ENCODE assay signal across 8 cellular contexts in genomic region chr1:243101551-243102050, GRCh38.
DNase-seq lines count a peak whose midpoint lies in the region; ATAC-seq and TF ChIP-seq lines count a peak whose summit lies in the region.
"Not testable (repeated sequence)": the region's sequence is repeated elsewhere in the genome, so short reads cannot be mapped to it uniquely, and the experiment has no call there.

No MANE protein-coding gene starts in this region.

- H3K27me3 Mint-ChIP-seq in activated CD4-positive, alpha-beta T cell treated with anti-CD3 and anti-CD28 coated beads for 36 hours = not testable (repeated sequence)

- TF ChIP-seq EP300 in gastroesophageal sphincter (IDR thresholded peaks at IDR 0.05) = not testable (repeated sequence)

- DNase-seq in NCI-H2171 (lab: John Stamatoyannopoulos, UW) (peak; percentile 54), adipocyte (ENCODE audit: low read depth) (peak; percentile 66), upper lobe of right lung (peak; percentile 78)
- DNase-seq in activated CD4-positive, alpha-beta T cell treated with anti-CD3 and anti-CD28 coated beads for 36 hours = peak; percentile 91
- DNase-seq in stimulated activated CD4-positive, alpha-beta T cell treated with anti-CD3 and anti-CD28 coated beads, Interleukin-15, amount 100 ng/mL, for 1 hour (ENCODE audit: low read depth in 1 of 2, low spot score in 1 of 2) = peak; percentile 8 to 52

- H3K4me3 Mint-ChIP-seq in activated CD4-positive, alpha-beta T cell treated with anti-CD3 and anti-CD28 coated beads for 36 hours = peak overlapping the region; percentile 87

- intact Hi-C loops in activated CD4-positive, alpha-beta T cell treated with anti-CD3 and anti-CD28 coated beads for 36 hours (cut with DNase I, micrococcal nuclease) = loop anchor here (1.0 to 5.0 kb wide), 4 partner anchors 153 to 1254 kb away; partner anchors contain the start of genes CEP170 (in 2 of the 2), AKT3 (in 1 of the 2) and EXO1 (in 1 of the 2)
- intact Hi-C loops in upper lobe of right lung (cut with DNase I) = not testable (repeated sequence)

- H3K27ac ChIP-seq in gastroesophageal sphincter (peak overlapping the region in 1 of 4 donors; percentile 40), upper lobe of right lung (peak overlapping the region; percentile 55)

- H3K9me3 Mint-ChIP-seq in activated CD4-positive, alpha-beta T cell treated with anti-CD3 and anti-CD28 coated beads for 36 hours (ENCODE audit: low read depth) = not testable (repeated sequence)

- peak in 1 of 2 donors; percentile 10 for TF ChIP-seq POLR2A in gastroesophageal sphincter (IDR thresholded peaks at IDR 0.05)

- not testable (repeated sequence) for H3K9me3 ChIP-seq in adipocyte (ENCODE audit: control insufficient read depth, low read length); gastroesophageal sphincter; upper lobe of right lung

- POLR2A ChIA-PET in activated CD4-positive, alpha-beta T cell treated with anti-CD3 and anti-CD28 coated beads for 36 hours (lab: Charles Lee) = interaction anchor here (0.6 kb wide), 2 partner anchors 65 to 153 kb away, joined by 3 read pairs; partner anchors contain the start of gene CEP170

- H3K4me3 ChIP-seq in adipocyte (ENCODE audit: low read length) (peak overlapping the region; percentile 76), gastroesophageal sphincter (peak overlapping the region; percentile 41 to 45), upper lobe of right lung (peak overlapping the region; percentile 40)

- 53 to 83% methylated on average over 2 to 12 of the region's 40 CpGs for WGBS in gastroesophageal sphincter (ENCODE audit: low coverage in 1 of 2), 2 donors

- H3K27ac Mint-ChIP-seq in activated CD4-positive, alpha-beta T cell treated with anti-CD3 and anti-CD28 coated beads for 36 hours = peak overlapping the region; percentile 97

- H3K4me1 ChIP-seq in adipocyte (ENCODE audit: control insufficient read depth, insufficient read depth, low read length); gastroesophageal sphincter; upper lobe of right lung: not testable (repeated sequence)

- not testable (repeated sequence) for H3K4me1 Mint-ChIP-seq in activated CD4-positive, alpha-beta T cell treated with anti-CD3 and anti-CD28 coated beads for 36 hours

- H3K36me3 ChIP-seq in adipocyte (ENCODE audit: control insufficient read depth, insufficient read depth, low read length, severe bottlenecking); gastroesophageal sphincter; upper lobe of right lung: not testable (repeated sequence)

- peak; percentile 89 for ATAC-seq in GM18498 (IDR thresholded peaks at IDR 0.05; ENCODE audit: unreplicated experiment)
- peak; percentile 91 for ATAC-seq in HG02840 (IDR thresholded peaks at IDR 0.05; ENCODE audit: low FRiP score, unreplicated experiment)
- ATAC-seq in activated CD4-positive, alpha-beta T cell treated with anti-CD3 and anti-CD28 coated beads for 36 hours = peak; percentile 97
- ATAC-seq in gastroesophageal sphincter = not testable (repeated sequence)
- peak; percentile 73 for ATAC-seq in upper lobe of right lung

- not testable (repeated sequence) for TF ChIP-seq CTCF in gastroesophageal sphincter (IDR thresholded peaks at IDR 0.05); upper lobe of right lung (IDR thresholded peaks at IDR 0.05)

- H3K27me3 ChIP-seq in adipocyte (replicated peaks; ENCODE audit: control insufficient read depth, insufficient read depth, low read length); gastroesophageal sphincter; upper lobe of right lung: not testable (repeated sequence)

- H3K9ac ChIP-seq in adipocyte (ENCODE audit: low read length) = peak overlapping the region; percentile 73

- H3K36me3 Mint-ChIP-seq in activated CD4-positive, alpha-beta T cell treated with anti-CD3 and anti-CD28 coated beads for 36 hours (ENCODE audit: low read depth) = not testable (repeated sequence)

- CTCF ChIA-PET in activated CD4-positive, alpha-beta T cell treated with anti-CD3 and anti-CD28 coated beads for 36 hours (lab: Charles Lee) = interaction anchor here (1.2 kb wide), 1 partner anchor 155 kb away, joined by 3 read pairs; the partner anchor contains the start of gene SDCCAG8

Comparison
In these comparisons a context has a peak if more than half of its experiments do, and no peak if none do; other contexts are left out.
1. DNase-seq: peak in every context shown above with its lines; median percentile 91 in activated CD4-positive, alpha-beta T cell treated with anti-CD3 and anti-CD28 coated beads for 36 hours; 78 in upper lobe of right lung; 66 in adipocyte; 54 in NCI-H2171; 30 in stimulated activated CD4-positive, alpha-beta T cell treated with anti-CD3 and anti-CD28 coated beads, Interleukin-15, amount 100 ng/mL, for 1 hour.